1 cellular context compared by ENCODE assay signal in genomic region chr17:81870155-81870977, GRCh38.
A peak's percentile ranks its signal among the peaks of the same experiment; 100 is the strongest.
TF ChIP-seq lines count a peak whose summit lies in the region.

No MANE protein-coding gene starts in this region.

TF ChIP-seq in HepG2, 621 proteins besides CTCF, POLR2A, EP300 and RAD21 (continued from another document and continues in another):
- TF ChIP-seq ATF7-NPFF (CRISPR knock-in tag; IDR thresholded peaks at IDR 0.05; ENCODE audit: low read depth) (peak; percentile 74; the same call in 1 of the 2 replicates), BCL3 (CRISPR knock-in tag; IDR thresholded peaks at IDR 0.05) (no peak; the same call in 1 of the 2 replicates), CAMTA2 (CRISPR knock-in tag; IDR thresholded peaks at IDR 0.05; ENCODE audit: borderline replicate concordance) (no peak), ZNF235 (CRISPR knock-in tag; IDR thresholded peaks at IDR 0.05; ENCODE audit: borderline replicate concordance) (no peak), TCF7 (IDR thresholded peaks at IDR 0.05; ENCODE audit: low read depth) (no peak), ERF (CRISPR knock-in tag; IDR thresholded peaks at IDR 0.05) (peak; percentile 5; the same call in 1 of the 2 replicates), SMAD9 (CRISPR knock-in tag; IDR thresholded peaks at IDR 0.05) (no peak), ZNF775 (CRISPR knock-in tag; IDR thresholded peaks at IDR 0.05; ENCODE audit: borderline replicate concordance) (no peak), ZNF670 (CRISPR knock-in tag; IDR thresholded peaks at IDR 0.05; ENCODE audit: borderline replicate concordance) (peak; percentile 58; the same call in 1 of the 2 replicates), SKI (IDR thresholded peaks at IDR 0.05; ENCODE audit: partially characterized antibody) (no peak), ZNF576 (CRISPR knock-in tag; IDR thresholded peaks at IDR 0.05) (no peak; the same call in 1 of the 2 replicates), HNRNPLL (IDR thresholded peaks at IDR 0.05; ENCODE audit: low read depth, low read length, poor library complexity, severe bottlenecking) (no peak), KDM5B (CRISPR knock-in tag; IDR thresholded peaks at IDR 0.05; ENCODE audit: borderline replicate concordance) (peak; percentile 85; the same call in 1 of the 2 replicates), ZFAT (CRISPR knock-in tag; conservative IDR thresholded peaks at IDR 0.05) (no peak), ZNF563 (CRISPR knock-in tag; IDR thresholded peaks at IDR 0.05) (no peak; the same call in 1 of the 2 replicates), RAD51 (IDR thresholded peaks at IDR 0.05; ENCODE audit: borderline replicate concordance) (no peak), POLR2AphosphoS2 (IDR thresholded peaks at IDR 0.05; ENCODE audit: low read depth, low read length) (no peak; the same call in 1 of the 2 replicates), SSRP1 (CRISPR knock-in tag; IDR thresholded peaks at IDR 0.05) (no peak), ZNF777 (CRISPR knock-in tag; IDR thresholded peaks at IDR 0.05) (no peak), GPN1 (CRISPR knock-in tag; IDR thresholded peaks at IDR 0.05; ENCODE audit: borderline replicate concordance) (no peak), SMYD3 (CRISPR knock-in tag; IDR thresholded peaks at IDR 0.05) (no peak), GTF2F1 (IDR thresholded peaks at IDR 0.05; ENCODE audit: low read length) (no peak), ATM (IDR thresholded peaks at IDR 0.05; ENCODE audit: borderline replicate concordance) (no peak), TARDBP (CRISPR knock-in tag; IDR thresholded peaks at IDR 0.05) (no peak), YY1 (IDR thresholded peaks at IDR 0.05; ENCODE audit: insufficient read depth, insufficient replicate concordance, low read depth, low read length) (peak; percentile 64), RXRA (CRISPR knock-in tag; IDR thresholded peaks at IDR 0.05) (no peak), POGZ (CRISPR knock-in tag; IDR thresholded peaks at IDR 0.05) (no peak), DMAP1 (CRISPR knock-in tag; IDR thresholded peaks at IDR 0.05) (no peak; the same call in 1 of the 2 replicates), TOE1 (CRISPR knock-in tag; IDR thresholded peaks at IDR 0.05) (no peak), ZNF260 (CRISPR knock-in tag; IDR thresholded peaks at IDR 0.05; ENCODE audit: borderline replicate concordance, low read depth) (peak; percentile 70; the same call in 1 of the 2 replicates), XBP1 (CRISPR knock-in tag; IDR thresholded peaks at IDR 0.05) (no peak), ETV6 (CRISPR knock-in tag; conservative IDR thresholded peaks at IDR 0.05) (no peak), AGO2 (optimal IDR thresholded peaks at IDR 0.05; ENCODE audit: low read depth, low read length) (peak; percentile 13), IKZF1 (IDR thresholded peaks at IDR 0.05) (no peak), ZNF326 (CRISPR knock-in tag; IDR thresholded peaks at IDR 0.05; ENCODE audit: borderline replicate concordance) (no peak), LCORL (IDR thresholded peaks at IDR 0.05) (no peak), LCORL (CRISPR knock-in tag; IDR thresholded peaks at IDR 0.05) (no peak), EEA1 (CRISPR knock-in tag; IDR thresholded peaks at IDR 0.05; ENCODE audit: borderline replicate concordance) (no peak), CBX1 (IDR thresholded peaks at IDR 0.05; ENCODE audit: low read depth) (no peak), CBX5 (CRISPR knock-in tag; IDR thresholded peaks at IDR 0.05; ENCODE audit: borderline replicate concordance) (no peak; the same call in 1 of the 2 replicates), ZNF207 (IDR thresholded peaks at IDR 0.05; ENCODE audit: borderline replicate concordance) (no peak), GMEB2 (CRISPR knock-in tag; IDR thresholded peaks at IDR 0.05; ENCODE audit: low read depth) (no peak), TGIF2 (CRISPR knock-in tag; IDR thresholded peaks at IDR 0.05) (no peak; the same call in 1 of the 2 replicates), CERS6 (CRISPR knock-in tag; IDR thresholded peaks at IDR 0.05) (no peak), NONO (IDR thresholded peaks at IDR 0.05) (no peak), NONO (CRISPR knock-in tag; conservative IDR thresholded peaks at IDR 0.05) (peak; percentile 54; the same call in 1 of the 2 replicates), KLF16 (CRISPR knock-in tag; IDR thresholded peaks at IDR 0.05) (peak; percentile 25 to 54; a peak in 1 of 4 replicates), ZNF343 (CRISPR knock-in tag; IDR thresholded peaks at IDR 0.05) (no peak), RBM22 (optimal IDR thresholded peaks at IDR 0.05; ENCODE audit: low read length) (peak; percentile 69), RBFOX2 (IDR thresholded peaks at IDR 0.05; ENCODE audit: low read depth, low read length) (peak; percentile 11; the same call in 1 of the 2 replicates), SIN3B (IDR thresholded peaks at IDR 0.05; ENCODE audit: low read length) (no peak), IKZF4 (CRISPR knock-in tag; IDR thresholded peaks at IDR 0.05; ENCODE audit: borderline replicate concordance, low read depth, not compliant biosample characterization) (no peak)
- TF ChIP-seq, protein P1, sequence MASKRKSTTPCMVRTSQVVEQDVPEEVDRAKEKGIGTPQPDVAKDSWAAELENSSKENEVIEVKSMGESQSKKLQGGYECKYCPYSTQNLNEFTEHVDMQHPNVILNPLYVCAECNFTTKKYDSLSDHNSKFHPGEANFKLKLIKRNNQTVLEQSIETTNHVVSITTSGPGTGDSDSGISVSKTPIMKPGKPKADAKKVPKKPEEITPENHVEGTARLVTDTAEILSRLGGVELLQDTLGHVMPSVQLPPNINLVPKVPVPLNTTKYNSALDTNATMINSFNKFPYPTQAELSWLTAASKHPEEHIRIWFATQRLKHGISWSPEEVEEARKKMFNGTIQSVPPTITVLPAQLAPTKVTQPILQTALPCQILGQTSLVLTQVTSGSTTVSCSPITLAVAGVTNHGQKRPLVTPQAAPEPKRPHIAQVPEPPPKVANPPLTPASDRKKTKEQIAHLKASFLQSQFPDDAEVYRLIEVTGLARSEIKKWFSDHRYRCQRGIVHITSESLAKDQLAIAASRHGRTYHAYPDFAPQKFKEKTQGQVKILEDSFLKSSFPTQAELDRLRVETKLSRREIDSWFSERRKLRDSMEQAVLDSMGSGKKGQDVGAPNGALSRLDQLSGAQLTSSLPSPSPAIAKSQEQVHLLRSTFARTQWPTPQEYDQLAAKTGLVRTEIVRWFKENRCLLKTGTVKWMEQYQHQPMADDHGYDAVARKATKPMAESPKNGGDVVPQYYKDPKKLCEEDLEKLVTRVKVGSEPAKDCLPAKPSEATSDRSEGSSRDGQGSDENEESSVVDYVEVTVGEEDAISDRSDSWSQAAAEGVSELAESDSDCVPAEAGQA (IDR thresholded peaks at IDR 0.05; ENCODE audit: low read depth), result no peak
- TF ChIP-seq, protein P1 (CRISPR knock-in tag; IDR thresholded peaks at IDR 0.05; ENCODE audit: borderline replicate concordance), result no peak
- TF ChIP-seq, protein P2, sequence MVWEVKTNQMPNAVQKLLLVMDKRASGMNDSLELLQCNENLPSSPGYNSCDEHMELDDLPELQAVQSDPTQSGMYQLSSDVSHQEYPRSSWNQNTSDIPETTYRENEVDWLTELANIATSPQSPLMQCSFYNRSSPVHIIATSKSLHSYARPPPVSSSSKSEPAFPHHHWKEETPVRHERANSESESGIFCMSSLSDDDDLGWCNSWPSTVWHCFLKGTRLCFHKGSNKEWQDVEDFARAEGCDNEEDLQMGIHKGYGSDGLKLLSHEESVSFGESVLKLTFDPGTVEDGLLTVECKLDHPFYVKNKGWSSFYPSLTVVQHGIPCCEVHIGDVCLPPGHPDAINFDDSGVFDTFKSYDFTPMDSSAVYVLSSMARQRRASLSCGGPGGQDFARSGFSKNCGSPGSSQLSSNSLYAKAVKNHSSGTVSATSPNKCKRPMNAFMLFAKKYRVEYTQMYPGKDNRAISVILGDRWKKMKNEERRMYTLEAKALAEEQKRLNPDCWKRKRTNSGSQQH (CRISPR knock-in tag; IDR thresholded peaks at IDR 0.05; ENCODE audit: low read depth), result no peak
- TF ChIP-seq, protein P3, sequence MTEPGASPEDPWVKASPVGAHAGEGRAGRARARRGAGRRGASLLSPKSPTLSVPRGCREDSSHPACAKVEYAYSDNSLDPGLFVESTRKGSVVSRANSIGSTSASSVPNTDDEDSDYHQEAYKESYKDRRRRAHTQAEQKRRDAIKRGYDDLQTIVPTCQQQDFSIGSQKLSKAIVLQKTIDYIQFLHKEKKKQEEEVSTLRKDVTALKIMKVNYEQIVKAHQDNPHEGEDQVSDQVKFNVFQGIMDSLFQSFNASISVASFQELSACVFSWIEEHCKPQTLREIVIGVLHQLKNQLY (CRISPR knock-in tag; IDR thresholded peaks at IDR 0.05), result no peak
- TF ChIP-seq, protein P4, sequence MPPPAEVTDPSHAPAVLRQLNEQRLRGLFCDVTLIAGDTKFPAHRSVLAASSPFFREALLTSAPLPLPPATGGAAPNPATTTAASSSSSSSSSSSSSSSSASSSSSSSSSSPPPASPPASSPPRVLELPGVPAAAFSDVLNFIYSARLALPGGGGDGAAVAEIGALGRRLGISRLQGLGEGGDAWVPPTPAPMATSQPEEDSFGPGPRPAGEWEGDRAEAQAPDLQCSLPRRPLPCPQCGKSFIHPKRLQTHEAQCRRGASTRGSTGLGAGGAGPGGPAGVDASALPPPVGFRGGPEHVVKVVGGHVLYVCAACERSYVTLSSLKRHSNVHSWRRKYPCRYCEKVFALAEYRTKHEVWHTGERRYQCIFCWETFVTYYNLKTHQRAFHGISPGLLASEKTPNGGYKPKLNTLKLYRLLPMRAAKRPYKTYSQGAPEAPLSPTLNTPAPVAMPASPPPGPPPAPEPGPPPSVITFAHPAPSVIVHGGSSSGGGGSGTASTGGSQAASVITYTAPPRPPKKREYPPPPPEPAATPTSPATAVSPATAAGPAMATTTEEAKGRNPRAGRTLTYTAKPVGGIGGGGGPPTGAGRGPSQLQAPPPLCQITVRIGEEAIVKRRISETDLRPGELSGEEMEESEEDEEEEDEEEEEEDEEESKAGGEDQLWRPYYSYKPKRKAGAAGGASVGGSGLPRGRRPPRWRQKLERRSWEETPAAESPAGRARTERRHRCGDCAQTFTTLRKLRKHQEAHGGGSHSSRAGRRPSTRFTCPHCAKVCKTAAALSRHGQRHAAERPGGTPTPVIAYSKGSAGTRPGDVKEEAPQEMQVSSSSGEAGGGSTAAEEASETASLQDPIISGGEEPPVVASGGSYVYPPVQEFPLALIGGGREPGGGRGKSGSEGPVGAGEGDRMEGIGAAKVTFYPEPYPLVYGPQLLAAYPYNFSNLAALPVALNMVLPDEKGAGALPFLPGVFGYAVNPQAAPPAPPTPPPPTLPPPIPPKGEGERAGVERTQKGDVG (CRISPR knock-in tag; IDR thresholded peaks at IDR 0.05; ENCODE audit: borderline replicate concordance), result no peak
- TF ChIP-seq, protein P5, sequence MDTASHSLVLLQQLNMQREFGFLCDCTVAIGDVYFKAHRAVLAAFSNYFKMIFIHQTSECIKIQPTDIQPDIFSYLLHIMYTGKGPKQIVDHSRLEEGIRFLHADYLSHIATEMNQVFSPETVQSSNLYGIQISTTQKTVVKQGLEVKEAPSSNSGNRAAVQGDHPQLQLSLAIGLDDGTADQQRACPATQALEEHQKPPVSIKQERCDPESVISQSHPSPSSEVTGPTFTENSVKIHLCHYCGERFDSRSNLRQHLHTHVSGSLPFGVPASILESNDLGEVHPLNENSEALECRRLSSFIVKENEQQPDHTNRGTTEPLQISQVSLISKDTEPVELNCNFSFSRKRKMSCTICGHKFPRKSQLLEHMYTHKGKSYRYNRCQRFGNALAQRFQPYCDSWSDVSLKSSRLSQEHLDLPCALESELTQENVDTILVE (CRISPR knock-in tag; IDR thresholded peaks at IDR 0.05), result no peak; the same call in 1 of the 2 replicates
